Comparison of ENCODE assay signal across 17 cellular contexts in the genomic region with DNA sequence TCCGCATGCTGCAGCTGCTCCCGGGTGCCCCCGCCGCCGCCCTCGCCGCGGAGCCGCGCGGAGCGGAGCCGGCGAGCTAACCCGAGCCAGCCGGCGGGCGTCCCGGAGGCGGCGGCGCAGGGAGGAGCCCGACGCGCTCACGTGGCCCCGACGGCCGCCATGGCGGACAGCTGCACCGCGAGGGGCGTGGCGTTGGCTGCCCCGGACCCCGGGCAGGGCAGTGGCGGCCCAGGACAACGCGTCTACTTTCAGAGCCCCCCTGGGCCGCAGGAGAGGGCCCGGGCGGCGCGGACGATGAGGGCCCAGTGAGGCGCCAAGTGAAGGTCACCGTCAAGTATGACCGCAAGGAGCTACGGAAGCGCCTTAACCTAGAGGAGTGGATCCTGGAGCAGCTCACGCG. TPM values are rescaled to one million over a fixed set of nuclear protein-coding genes. Genes with fewer than 3 reads are reported as not detected.
DNase-seq lines count a peak whose midpoint lies in the region; ATAC-seq and TF ChIP-seq lines count a peak whose summit lies in the region.
"Had no signal": no experiment of that assay in that cellular context is flagged by ENCODE, and none has a peak within 500 bp of the region (broad histone marks: within the 10 kb centered on the region; RNA-seq: fewer than 3 reads in every experiment).

No MANE protein-coding gene starts in this region.

- H3K27ac Mint-ChIP-seq in CD14-positive monocyte: no peak overlapping the region
- H3K27ac Mint-ChIP-seq: activated naive CD4-positive, alpha-beta T cell treated with anti-CD3 and anti-CD28 coated beads for 36 hours; brain; immature natural killer cell; stimulated activated naive B cell treated with anti-CD40 and anti-IgM and Interleukin-4, amounts not matched to agents 10 μg/mL and 1 μg/mL and 100 μg/mL, for 72 hours had no signal

- peaks cover 2% of the 10 kb centered on the region for H3K4me1 Mint-ChIP-seq in CD14-positive monocyte
- H3K4me1 Mint-ChIP-seq: immature natural killer cell had no signal

- H3K4me1 ChIP-seq in HUES6 (ENCODE audit: control insufficient read depth, insufficient read depth, low read length) (peaks cover 14% of the 10 kb centered on the region), foreskin keratinocyte (peaks cover 8% of the 10 kb centered on the region), lower lobe of right lung (no peaks in the 10 kb centered on the region), HAP-1 (no peaks in the 10 kb centered on the region)

- ATAC-seq in foreskin keratinocyte: peak; percentile 79
- peak; percentile 54 to 74 for ATAC-seq in lower lobe of right lung

- peaks cover 0 to 9% (median 3%) of the 10 kb centered on the region in 3 donors for H3K27me3 Mint-ChIP-seq in CD14-positive monocyte (ENCODE audit: low read depth in 3 of 3)
- H3K27me3 Mint-ChIP-seq: brain had no signal

- peak overlapping the region; percentile 34 to 63 for H3K4me3 Mint-ChIP-seq in CD14-positive monocyte
- H3K4me3 Mint-ChIP-seq: activated naive CD4-positive, alpha-beta T cell treated with anti-CD3 and anti-CD28 coated beads for 36 hours; brain had no signal

- H3K27me3 ChIP-seq in HUES6 (ENCODE audit: control insufficient read depth, insufficient read depth, low read length) (no peaks in the 10 kb centered on the region), foreskin keratinocyte (no peaks in the 10 kb centered on the region), lower lobe of right lung (ENCODE audit: low read depth) (no peaks in the 10 kb centered on the region), HAP-1 (ENCODE audit: low read depth) (no peaks in the 10 kb centered on the region)

- H3K36me3 ChIP-seq in HUES6 (ENCODE audit: control insufficient read depth, insufficient read depth, low read length): no peaks in the 10 kb centered on the region
- H3K36me3 ChIP-seq in lower lobe of right lung: no peaks in the 10 kb centered on the region
- no peaks in the 10 kb centered on the region for H3K36me3 ChIP-seq in HAP-1 (replicated peaks)

- no peaks in the 10 kb centered on the region for H3K9me3 ChIP-seq in HUES6 (ENCODE audit: control insufficient read depth, insufficient read depth, low read depth, low read length)
- no peaks in the 10 kb centered on the region for H3K9me3 ChIP-seq in lower lobe of right lung
- H3K9me3 ChIP-seq in HAP-1: no peaks in the 10 kb centered on the region

- H3K27ac ChIP-seq in HUES6 (ENCODE audit: low read depth, low read length): no peak overlapping the region; the same call in 1 of the 2 replicates
- no peak overlapping the region for H3K27ac ChIP-seq in foreskin keratinocyte
- H3K27ac ChIP-seq in lower lobe of right lung: no peak overlapping the region

- peak overlapping the region; percentile 65 for H3K9ac ChIP-seq in HUES6 (ENCODE audit: low read length)

- H3K36me3 Mint-ChIP-seq in CD14-positive monocyte: no peaks in the 10 kb centered on the region
- H3K36me3 Mint-ChIP-seq: brain had no signal

- peak overlapping the region; percentile 59 for H3K4me3 ChIP-seq in HUES6 (ENCODE audit: low read depth, low read length)
- H3K4me3 ChIP-seq in lower lobe of right lung: peak overlapping the region; percentile 17
- no peak overlapping the region for H3K4me3 ChIP-seq in HAP-1
- H3K4me3 ChIP-seq: smooth muscle cell had no signal

- peaks cover 0 to 2% (median 0%) of the 10 kb centered on the region in 7 donors for H3K9me3 Mint-ChIP-seq in CD14-positive monocyte
- H3K9me3 Mint-ChIP-seq: activated naive CD4-positive, alpha-beta T cell treated with anti-CD3 and anti-CD28 coated beads for 36 hours; brain; immature natural killer cell; stimulated activated naive B cell treated with anti-CD40 and anti-IgM and Interleukin-4, amounts not matched to agents 10 μg/mL and 1 μg/mL and 100 μg/mL, for 72 hours had no signal

- no peak for DNase-seq in CD14-positive monocyte (ENCODE audit: low spot score)
- DNase-seq in foreskin keratinocyte: no peak
- no peak for DNase-seq in lower lobe of right lung
- no peak for DNase-seq in DMS 273 treated with DMSO at 0.1 percent for 48 hours (lab: John Stamatoyannopoulos, UW)
- DNase-seq in HAP-1 (ENCODE audit: low spot score in 2 of 2): no peak
- no peak for DNase-seq in islet precursor cell
- no peak for DNase-seq in hypothalamus (lab: John Stamatoyannopoulos, UW)
- DNase-seq: activated naive CD4-positive, alpha-beta T cell treated with anti-CD3 and anti-CD28 coated beads for 36 hours; effector CD8-positive, alpha-beta T cell; immature natural killer cell; KG1; NCI-H1105 treated with DMSO at 0.1 percent for 48 hours; NK-92 treated with Interleukin-12 subunit alpha and Interleukin-12 subunit beta, amount 100 ng/mL, for 24 hours; stimulated activated naive B cell treated with anti-CD40 and anti-IgM and Interleukin-4, amounts not matched to agents 10 μg/mL and 1 μg/mL and 100 μg/mL, for 72 hours had no signal

- in situ Hi-C loops in HAP-1 (cut with MboI; ENCODE audit: low sequenced_read_pairs): no loop called here

- TF ChIP-seq CTCF in CD14-positive monocyte (IDR thresholded peaks at IDR 0.05) (no peak), foreskin keratinocyte (conservative IDR thresholded peaks at IDR 0.05) (no peak), lower lobe of right lung (IDR thresholded peaks at IDR 0.05) (no peak)

- intact Hi-C loops in CD14-positive monocyte (cut with micrococcal nuclease): no loop called here
- intact Hi-C loops in lower lobe of right lung (cut with DNase I): no loop called here

RNA-seq across cellular contexts. Expression of a gene that starts 30.0 kb away (rescaled TPM):
- polyA plus RNA-seq in CD14-positive monocyte (1 to 10 TPM; 4.1 to 4.6 TPM), foreskin keratinocyte (11.4 and 12.9 TPM in 2 replicates)
- total RNA-seq in foreskin keratinocyte (20.8 and 22.5 TPM in 2 replicates), lower lobe of right lung (25.6 TPM)

RNA-seq across cellular contexts. Expression of a gene that starts 56.2 kb away (rescaled TPM):
- 10 to 100 TPM; 44.7 to 47.0 TPM for polyA plus RNA-seq in CD14-positive monocyte
- total RNA-seq in foreskin keratinocyte: 12.5 and 16.7 TPM in 2 replicates
- polyA plus RNA-seq in foreskin keratinocyte: 12.1 and 16.9 TPM in 2 replicates
- 12.7 TPM for total RNA-seq in lower lobe of right lung
